In the genomic region with DNA sequence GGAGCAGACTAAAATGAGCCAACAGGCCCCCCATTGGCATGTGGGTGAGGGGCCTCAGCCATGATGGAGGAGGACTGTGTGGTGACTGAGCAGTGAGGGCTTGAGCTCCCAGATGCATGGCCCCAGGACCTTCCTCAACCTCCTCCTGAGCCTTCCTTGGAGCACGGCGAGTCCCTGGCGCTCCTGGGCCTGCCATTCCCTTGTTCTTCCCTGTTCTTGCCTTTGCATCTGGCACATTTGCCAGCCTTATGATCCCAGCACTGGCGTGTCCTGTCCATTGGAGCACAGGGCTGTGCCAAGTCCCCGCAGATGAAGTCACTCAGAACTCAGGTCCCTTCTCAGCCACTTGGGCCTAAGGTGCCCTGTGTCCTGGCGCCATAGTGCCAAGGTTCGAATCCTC, we compare ENCODE assay signal across 19 cellular contexts. TPM values are rescaled to one million over a fixed set of nuclear protein-coding genes. Genes with fewer than 3 reads are reported as not detected.
A peak's percentile ranks its signal among the peaks of the same experiment; 100 is the strongest.
DNase-seq lines count a peak whose midpoint lies in the region; ATAC-seq, FAIRE-seq and TF ChIP-seq lines count a peak whose summit lies in the region.
"Had no signal": no experiment of that assay in that cellular context is flagged by ENCODE, and none has a peak within 500 bp of the region (broad histone marks: within the 10 kb centered on the region; RNA-seq: fewer than 3 reads in every experiment).

No MANE protein-coding gene starts in this region.

- intact Hi-C loops in kidney (cut with DNase I) (no loop called here), mucosa of descending colon (cut with DNase I, micrococcal nuclease) (no loop called here)

- H3K9me3 ChIP-seq in kidney (ENCODE audit: control insufficient read depth in 1 of 2, low read length in 2 of 2) (no peaks in the 10 kb centered on the region), neuronal stem cell (replicated peaks in 1 of 2; ENCODE audit: control insufficient read depth in 2 of 2, insufficient read depth in 1 of 2, low read depth in 1 of 2, low read length in 2 of 2) (no peaks in the 10 kb centered on the region), mucosa of descending colon (no peaks in the 10 kb centered on the region)
- H3K9me3 ChIP-seq: HAP-1, Peyer's patch had no signal

- H3K14ac ChIP-seq in neuronal stem cell (ENCODE audit: low read length), result no peak overlapping the region

- no peak overlapping the region for H3K23ac ChIP-seq in neuronal stem cell (ENCODE audit: low read depth, low read length, poor library complexity)

- peak overlapping the region; percentile 97 for H2AK5ac ChIP-seq in neuronal stem cell (ENCODE audit: low read depth, low read length)

- H3K27me3 Mint-ChIP-seq in brain, result peaks cover 15% of the 10 kb centered on the region

- peak overlapping the region; percentile 93 for H2BK5ac ChIP-seq in neuronal stem cell (ENCODE audit: low read length)

- no peak overlapping the region for H3K27ac ChIP-seq in kidney (ENCODE audit: low read depth in 2 of 2, low read length in 2 of 2)
- H3K27ac ChIP-seq in neuronal stem cell (replicated peaks; ENCODE audit: low read length), result peak overlapping the region; percentile 68
- H3K27ac ChIP-seq: GM23248, HL-60, Peyer's patch had no signal

- H3K4me1 Mint-ChIP-seq in brain, result peaks cover 89% of the 10 kb centered on the region
- H3K4me1 Mint-ChIP-seq: CD4-positive, CD25-positive, alpha-beta regulatory T cell had no signal

- H3K4me1 ChIP-seq in kidney (ENCODE audit: control insufficient read depth in 1 of 2, insufficient read depth in 1 of 2, low read depth in 1 of 2, low read length in 2 of 2), result no peaks in the 10 kb centered on the region
- H3K4me1 ChIP-seq in neuronal stem cell (ENCODE audit: control insufficient read depth in 2 of 2, insufficient read depth in 1 of 2, low read depth in 1 of 2, low read length in 2 of 2), result peaks cover 17 to 34% of the 10 kb centered on the region in 2 donors
- no peaks in the 10 kb centered on the region for H3K4me1 ChIP-seq in mucosa of descending colon (ENCODE audit: low read depth)
- H3K4me1 ChIP-seq: HAP-1, Peyer's patch had no signal

- DNase-seq in NCI-H69 (lab: John Stamatoyannopoulos, UW) (peak; percentile 50), kidney (peak; percentile 43), neuronal stem cell (ENCODE audit: low spot score) (no peak), NCI-H1930 (lab: John Stamatoyannopoulos, UW) (no peak), mucosa of descending colon (no peak)
- DNase-seq: CD4-positive, CD25-positive, alpha-beta regulatory T cell; GM23248; KG1; NCI-H2081 had no signal

- no peak overlapping the region for H3K4me2 ChIP-seq in neuronal stem cell (ENCODE audit: insufficient read depth, low read length, poor library complexity, severe bottlenecking)

- H3K36me3 ChIP-seq in kidney (ENCODE audit: control insufficient read depth in 1 of 2, insufficient read depth in 2 of 2, low read length in 2 of 2) (no peaks in the 10 kb centered on the region), neuronal stem cell (replicated peaks in 1 of 2; ENCODE audit: control insufficient read depth in 2 of 2, insufficient read depth in 2 of 2, low read length in 2 of 2) (no peaks in the 10 kb centered on the region), mucosa of descending colon (ENCODE audit: low read depth) (no peaks in the 10 kb centered on the region)
- H3K36me3 ChIP-seq: HAP-1, Peyer's patch had no signal

- TF ChIP-seq CTCF in brain (conservative IDR thresholded peaks at IDR 0.05) (no peak), kidney (IDR thresholded peaks at IDR 0.05; ENCODE audit: borderline replicate concordance, extremely low read depth, insufficient read depth) (no peak), mucosa of descending colon (IDR thresholded peaks at IDR 0.05) (no peak)

- H3K4me3 ChIP-seq in kidney (ENCODE audit: low read length in 2 of 2) (no peak overlapping the region), neuronal stem cell (ENCODE audit: low read length in 2 of 2) (no peak overlapping the region), mucosa of descending colon (no peak overlapping the region)
- H3K4me3 ChIP-seq: GM23248, HAP-1, Peyer's patch had no signal

- H3K9me3 Mint-ChIP-seq in brain, result peaks cover 0 to 18% (median 0%) of the 10 kb centered on the region in 5 experiments

- no peaks in the 10 kb centered on the region for H3K27me3 ChIP-seq in neuronal stem cell (ENCODE audit: control insufficient read depth in 3 of 3, insufficient read depth in 3 of 3, low read depth in 1 of 3, low read length in 3 of 3)
- H3K27me3 ChIP-seq: Peyer's patch had no signal

- H3K4ac ChIP-seq in neuronal stem cell (ENCODE audit: low read length), result peak overlapping the region; percentile 69

- peak overlapping the region; percentile 32 for H2BK15ac ChIP-seq in neuronal stem cell (ENCODE audit: low read length)

- H3K4me3 Mint-ChIP-seq in brain, result peak overlapping the region in 1 of 5 experiments; percentile 59
- H3K4me3 Mint-ChIP-seq: CD4-positive, CD25-positive, alpha-beta regulatory T cell had no signal

- H3K27ac Mint-ChIP-seq in brain, result peak overlapping the region in 3 of 5 experiments; percentile 78 to 99 (median 95)

- H4K8ac ChIP-seq in neuronal stem cell (ENCODE audit: low read depth, low read length), result peak overlapping the region; percentile 68

- peak overlapping the region; percentile 99 for H2BK120ac ChIP-seq in neuronal stem cell (ENCODE audit: low read depth, low read length)

- H4K91ac ChIP-seq in neuronal stem cell (ENCODE audit: low read depth, low read length, poor library complexity), result peak overlapping the region; percentile 97

- no CpG with 5 or more reads among the region's 7 CpGs for WGBS in neuronal stem cell (ENCODE audit: extremely low coverage in 2 of 2, insufficient read length in 2 of 2, insufficient replicate concordance in 1 of 2), 2 donors

- no peaks in the 10 kb centered on the region for H3K79me1 ChIP-seq in neuronal stem cell (ENCODE audit: low read depth, low read length)

- peak overlapping the region; percentile 73 for H2AFZ ChIP-seq in neuronal stem cell (ENCODE audit: low read length)
- H2AFZ ChIP-seq: GM23248 had no signal

- H2BK12ac ChIP-seq in neuronal stem cell (ENCODE audit: low read length), result peak overlapping the region; percentile 96

- no peak for FAIRE-seq in kidney (lab: Jason Lieb, UNC)

- H3K36me3 Mint-ChIP-seq in brain, result no peaks in the 10 kb centered on the region
- H3K36me3 Mint-ChIP-seq: CD4-positive, CD25-positive, alpha-beta regulatory T cell had no signal

- peak overlapping the region; percentile 96 for H3K18ac ChIP-seq in neuronal stem cell (ENCODE audit: low read length)

- ATAC-seq in HG02852 (IDR thresholded peaks at IDR 0.05; ENCODE audit: unreplicated experiment), result no peak
- ATAC-seq in mucosa of descending colon, result no peak
- no peak for ATAC-seq in HG02610 (IDR thresholded peaks at IDR 0.05; ENCODE audit: unreplicated experiment)

- H3K9ac ChIP-seq in kidney (ENCODE audit: low read length in 2 of 2) (no peak overlapping the region), neuronal stem cell (ENCODE audit: low read depth, low read length, poor library complexity) (peak overlapping the region; percentile 14)
- H3K9ac ChIP-seq: GM23248 had no signal

RNA-seq across cellular contexts. Expression of gene MEG3, which starts 40.3 kb away (rescaled TPM):
- polyA plus RNA-seq in brain (ENCODE audit: insufficient read depth, low read depth, low replicate concordance) (33.5 TPM), kidney (ENCODE audit: insufficient read depth, low read depth, low replicate concordance) (29.6 TPM)
- total RNA-seq in kidney (24.0 TPM), mucosa of descending colon (10 to 100 TPM; 13.8 to 32.2 (median 16.4) TPM)
- 61.0 TPM for polyA plus RNA-seq in neuronal stem cell (2013, experiment 1 of 2)
- 58.1 TPM for polyA plus RNA-seq in neuronal stem cell (2013, experiment 2 of 2)
- total RNA-seq: HT-29, OCI-LY7 had no signal
- polyA plus RNA-seq: CD4-positive, CD25-positive, alpha-beta regulatory T cell had no signal

RNA-seq across cellular contexts. Expression of gene DLK1, which starts 58.9 kb away (rescaled TPM):
- polyA plus RNA-seq in brain (ENCODE audit: insufficient read depth, low read depth, low replicate concordance), result 233 TPM
- not detected for total RNA-seq in kidney
- 0.17 TPM for polyA plus RNA-seq in kidney (ENCODE audit: insufficient read depth, low read depth, low replicate concordance)
- 6,496 TPM for polyA plus RNA-seq in neuronal stem cell (2013, experiment 1 of 2)
- polyA plus RNA-seq in neuronal stem cell (2013, experiment 2 of 2), result 6,408 TPM
- total RNA-seq in mucosa of descending colon, result 1 to 10 TPM in 1 of 3 donors, not detected in 2; 1.9 TPM
- total RNA-seq: A673; CD4-positive, CD25-positive, alpha-beta regulatory T cell; GM23248; HT-29; OCI-LY7; Peyer's patch had no signal
- polyA plus RNA-seq: BJ; CD4-positive, CD25-positive, alpha-beta regulatory T cell; GM23248 had no signal

Comparison
In these comparisons a context has a peak if more than half of its experiments do, and no peak if none do; other contexts are left out.
1. DNase-seq: peak in NCI-H69 (single experiment) and kidney (single experiment); none in neuronal stem cell (single experiment), NCI-H1930 (0 of 2) and mucosa of descending colon (0 of 3).